Comparison of ENCODE assay signal across 17 cellular contexts in genomic region chr3:17905996-17906395, GRCh38.
A peak's percentile ranks its signal among the peaks of the same experiment; 100 is the strongest.
DNase-seq lines count a peak whose midpoint lies in the region; ATAC-seq lines count a peak whose summit lies in the region.
"Had no signal": no experiment of that assay in that cellular context is flagged by ENCODE, and none has a peak within 500 bp of the region (broad histone marks: within the 10 kb centered on the region; RNA-seq: fewer than 3 reads in every experiment).

No MANE protein-coding gene starts in this region.

- ATAC-seq in GM21786 (IDR thresholded peaks at IDR 0.05; ENCODE audit: unreplicated experiment) = no peak
- ATAC-seq: activated naive CD8-positive, alpha-beta T cell treated with anti-CD3 and anti-CD28 coated beads, Interleukin-2, amount 50 U/mL, for 24 hours; psoas muscle had no signal

- DNase-seq in GDM1 (lab: John Stamatoyannopoulos, UW) (peak; percentile 92), Kasumi-1 (lab: John Stamatoyannopoulos, UW) (peak; percentile 87), RPMI7951 (ENCODE audit: low read depth) (peak; percentile 17), fibroblast of peridontal ligament (ENCODE audit: extremely low read depth) (peak; percentile 13), cerebellar nuclear complex (lab: John Stamatoyannopoulos, UW) (no peak)
- DNase-seq in activated CD4-positive, alpha-beta T cell treated with anti-CD3 and anti-CD28 coated beads for 48 hours = no peak
- DNase-seq: activated CD8-positive, alpha-beta memory T cell treated with anti-CD3 and anti-CD28 coated beads for 24 hours; activated naive CD8-positive, alpha-beta T cell treated with anti-CD3 and anti-CD28 coated beads, Interleukin-2, amount 50 U/mL, for 24 hours; effector CD4-positive, alpha-beta T cell; GM23248; NCI-H146; NCI-H345; nephron progenitor cell; psoas muscle; spleen; WERI-Rb-1 had no signal

Comparison
In these comparisons a context has a peak if more than half of its experiments do, and no peak if none do; other contexts are left out.
1. DNase-seq: peak in GDM1 (single experiment), Kasumi-1 (2 of 2), RPMI7951 (single experiment) and fibroblast of peridontal ligament (single experiment); none in cerebellar nuclear complex (0 of 2) and activated CD4-positive, alpha-beta T cell treated with anti-CD3 and anti-CD28 coated beads for 48 hours (single experiment).